In the genomic region with DNA sequence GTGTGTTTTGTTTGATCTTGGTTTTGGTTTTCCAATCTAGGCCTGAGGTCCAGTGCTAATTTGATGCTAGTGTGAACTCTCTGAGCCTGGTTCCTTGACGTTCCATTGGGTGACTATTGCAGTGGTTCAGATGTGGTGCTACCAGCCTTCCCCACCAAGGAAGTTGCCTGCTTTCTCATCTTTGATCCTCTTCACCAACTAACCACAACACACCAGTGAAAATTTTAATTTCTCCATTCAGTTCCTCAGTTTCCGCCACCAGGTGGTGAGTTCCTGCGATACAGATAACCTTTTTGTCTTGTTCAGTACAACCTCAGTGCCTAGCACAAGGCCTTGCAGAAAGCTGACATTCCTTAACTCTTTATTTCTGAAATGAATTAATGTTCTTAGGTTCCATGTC, we compare ENCODE assay signal across 17 cellular contexts.
A peak's percentile ranks its signal among the peaks of the same experiment; 100 is the strongest.
DNase-seq lines count a peak whose midpoint lies in the region; ATAC-seq and TF ChIP-seq lines count a peak whose summit lies in the region.
"Had no signal": no experiment of that assay in that cellular context is flagged by ENCODE, and none has a peak within 500 bp of the region (broad histone marks: within the 10 kb centered on the region; RNA-seq: fewer than 3 reads in every experiment).

No MANE protein-coding gene starts in this region.

- no peaks in the 10 kb centered on the region for H3K27me3 ChIP-seq in breast epithelium
- H3K27me3 ChIP-seq: foreskin keratinocyte had no signal

- no peaks in the 10 kb centered on the region for H3K36me3 Mint-ChIP-seq in T-helper 17 cell (ENCODE audit: low read depth)

- peak overlapping the region; percentile 11 for H3K27ac Mint-ChIP-seq in T-helper 17 cell
- H3K27ac Mint-ChIP-seq: H9 had no signal

- H3K4me1 Mint-ChIP-seq in T-helper 17 cell: peaks cover 15% of the 10 kb centered on the region

- H3K27ac ChIP-seq in breast epithelium: peak overlapping the region; percentile 45 to 54
- H3K27ac ChIP-seq: foreskin keratinocyte had no signal

- no peak for TF ChIP-seq POLR2A in breast epithelium (IDR thresholded peaks at IDR 0.05)

- no peaks in the 10 kb centered on the region for H3K27me3 Mint-ChIP-seq in T-helper 17 cell

- DNase-seq in activated effector memory CD4-positive, alpha-beta T cell treated with Interleukin-2 at 50 U/mL for 16 hours: peak; percentile 1
- DNase-seq in activated effector memory CD4-positive, alpha-beta T cell treated with anti-CD3 and anti-CD28 coated beads, Interleukin-2, amount 50 U/mL, for 16 hours: no peak
- DNase-seq in T-helper 17 cell: no peak
- DNase-seq in breast epithelium (ENCODE audit: low spot score in 2 of 2): no peak
- DNase-seq in stimulated activated naive CD8-positive, alpha-beta T cell treated with anti-CD3 and anti-CD28 coated beads, Interleukin-15, Interleukin-2, amounts not matched to agents 100 U/mL and 50 U/mL, for 24 hours: peak; percentile 31
- DNase-seq in SIG-M5 (lab: John Stamatoyannopoulos, UW): no peak
- DNase-seq in occipital lobe (lab: John Stamatoyannopoulos, UW): no peak
- no peak for DNase-seq in NCI-H774 (lab: John Stamatoyannopoulos, UW)
- DNase-seq: ACHN; activated CD8-positive, alpha-beta memory T cell treated with anti-CD3 and anti-CD28 coated beads, Interleukin-2, amount 50 U/mL, for 4 hours; DMS153; foreskin keratinocyte; H9; Kasumi-1; NCI-H187; NCI-H748 treated with DMSO at 0.1 percent for 48 hours; SHP77 had no signal

- H3K4me1 ChIP-seq in breast epithelium: peaks cover 0 to 3% of the 10 kb centered on the region in 2 donors

- intact Hi-C loops in breast epithelium (cut with DNase I; ENCODE audit: low total_unique reads): no loop called here

- H3K4me3 Mint-ChIP-seq in T-helper 17 cell: no peak overlapping the region
- H3K4me3 Mint-ChIP-seq: H9 had no signal

- no peak overlapping the region for H3K4me3 ChIP-seq in breast epithelium

- H3K36me3 ChIP-seq in breast epithelium: no peaks in the 10 kb centered on the region

- H3K9me3 ChIP-seq in T-helper 17 cell (ENCODE audit: control insufficient read depth, low read length, poor library complexity, severe bottlenecking) (no peaks in the 10 kb centered on the region), breast epithelium (no peaks in the 10 kb centered on the region)

- peak; percentile 71 for ATAC-seq in T-helper 17 cell
- ATAC-seq in stimulated activated naive CD8-positive, alpha-beta T cell treated with anti-CD3 and anti-CD28 coated beads, Interleukin-15, Interleukin-2, amounts not matched to agents 100 U/mL and 50 U/mL, for 24 hours: peak; percentile 66
- ATAC-seq: foreskin keratinocyte had no signal

- no peak for TF ChIP-seq CTCF in breast epithelium (IDR thresholded peaks at IDR 0.05)

Comparison
In these comparisons a context has a peak if more than half of its experiments do, and no peak if none do; other contexts are left out.
1. DNase-seq: peak in activated effector memory CD4-positive, alpha-beta T cell treated with Interleukin-2 at 50 U/mL for 16 hours (single experiment) and stimulated activated naive CD8-positive, alpha-beta T cell treated with anti-CD3 and anti-CD28 coated beads, Interleukin-15, Interleukin-2, amounts not matched to agents 100 U/mL and 50 U/mL, for 24 hours (single experiment); none in activated effector memory CD4-positive, alpha-beta T cell treated with anti-CD3 and anti-CD28 coated beads, Interleukin-2, amount 50 U/mL, for 16 hours (single experiment), T-helper 17 cell (0 of 3), breast epithelium (0 of 2), SIG-M5 (single experiment), occipital lobe (single experiment) and NCI-H774 (single experiment).